Comparison of ENCODE assay signal across 13 cellular contexts in the genomic region with DNA sequence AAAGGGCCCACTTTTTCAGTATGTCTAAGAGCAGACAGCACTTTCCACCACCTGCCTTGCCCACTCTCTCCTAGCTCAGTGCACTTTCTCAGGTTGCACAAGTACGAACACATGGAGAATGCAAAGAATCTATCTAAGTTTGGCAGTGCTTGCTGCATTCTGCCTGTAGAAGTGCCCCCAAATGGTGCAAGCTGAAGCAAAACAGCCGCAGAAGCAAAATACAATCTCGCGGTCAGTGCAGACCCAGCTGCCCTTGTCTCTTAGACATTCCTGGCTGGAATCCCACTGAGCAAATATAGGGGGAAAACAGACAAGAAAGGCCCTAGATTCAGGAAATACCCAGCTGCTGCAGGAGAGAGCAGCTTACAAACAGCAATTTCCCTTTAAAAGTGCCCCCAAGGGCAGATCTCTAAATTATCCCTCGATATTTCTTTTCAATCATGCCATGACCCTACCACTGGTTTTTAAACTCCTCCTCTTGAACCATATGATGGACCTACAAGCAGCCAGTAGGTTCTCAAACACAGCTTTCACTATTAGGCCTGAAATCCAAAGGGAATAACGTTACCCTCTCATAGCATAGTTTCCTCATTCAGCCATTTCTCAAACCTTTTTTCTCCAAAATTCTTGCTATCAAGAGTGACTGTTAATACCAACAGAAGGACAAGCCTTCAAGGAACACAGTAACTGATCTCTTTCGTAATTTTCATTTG.
DNase-seq lines count a peak whose midpoint lies in the region; ATAC-seq and TF ChIP-seq lines count a peak whose summit lies in the region.
"Had no signal": no experiment of that assay in that cellular context is flagged by ENCODE, and none has a peak within 500 bp of the region (broad histone marks: within the 10 kb centered on the region; RNA-seq: fewer than 3 reads in every experiment).

No MANE protein-coding gene starts in this region.

- no peak overlapping the region for H2BK15ac ChIP-seq in IMR-90 (ENCODE audit: low read depth, low read length)

- no peak overlapping the region for H3K56ac ChIP-seq in IMR-90 (ENCODE audit: extremely low read depth, insufficient read depth, low read length)

- peak overlapping the region; percentile 93 for H3K27ac Mint-ChIP-seq in neural progenitor cell
- no peak overlapping the region for H3K27ac Mint-ChIP-seq in activated naive CD8-positive, alpha-beta T cell treated with anti-CD3 and anti-CD28 coated beads, Interleukin-2, amount 50 U/mL, for 24 hours

- dilution Hi-C loops in IMR-90 (cut with HindIII; ENCODE audit: low sequenced_read_pairs, unreplicated experiment): no loop called here

- TF ChIP-seq RAD21 in IMR-90 (IDR thresholded peaks at IDR 0.05; ENCODE audit: low read length): no peak

- peak overlapping the region; percentile 43; the same call in 1 of the 2 replicates for H3K4ac ChIP-seq in IMR-90 (ENCODE audit: low read depth, low read length)

- peaks cover 2% of the 10 kb centered on the region; the same call in 1 of the 2 replicates for H3K4me1 ChIP-seq in IMR-90 (ENCODE audit: control insufficient read depth, insufficient read depth, low read length)
- peaks cover 2% of the 10 kb centered on the region for H3K4me1 ChIP-seq in NT2/D1 (ENCODE audit: insufficient read depth, insufficient read length)
- H3K4me1 ChIP-seq in neural progenitor cell: peaks cover 48% of the 10 kb centered on the region

- no peak overlapping the region for H2BK5ac ChIP-seq in IMR-90 (ENCODE audit: low read depth, low read length, poor library complexity, severe bottlenecking)

- H3K4me3 Mint-ChIP-seq in neural progenitor cell: peak overlapping the region; percentile 50
- H3K4me3 Mint-ChIP-seq in activated naive CD8-positive, alpha-beta T cell treated with anti-CD3 and anti-CD28 coated beads, Interleukin-2, amount 50 U/mL, for 24 hours: no peak overlapping the region

- in situ Hi-C loops in IMR-90 (cut with MboI; ENCODE audit: low sequenced_read_pairs): no loop called here

- peak overlapping the region in 1 of 2 experiments; percentile 47; a peak in 1 of 4 replicates for H4K8ac ChIP-seq in IMR-90 (ENCODE audit: low read depth in 2 of 2, low read length in 2 of 2)

- peaks cover 10% of the 10 kb centered on the region for H3K36me3 Mint-ChIP-seq in neural progenitor cell
- peaks cover 7% of the 10 kb centered on the region for H3K36me3 Mint-ChIP-seq in activated naive CD8-positive, alpha-beta T cell treated with anti-CD3 and anti-CD28 coated beads, Interleukin-2, amount 50 U/mL, for 24 hours (ENCODE audit: low read depth)

- peak; percentile 49 for ATAC-seq in IMR-90 (ENCODE audit: low read depth)
- ATAC-seq in HG02973 (IDR thresholded peaks at IDR 0.05; ENCODE audit: unreplicated experiment): no peak
- no peak for ATAC-seq in GM18907 (IDR thresholded peaks at IDR 0.05; ENCODE audit: unreplicated experiment)
- ATAC-seq in activated naive CD8-positive, alpha-beta T cell treated with anti-CD3 and anti-CD28 coated beads, Interleukin-2, amount 50 U/mL, for 24 hours: no peak

- BruUV-seq in IMR-90 (replicated peaks; lab: Mats Ljungman, UMichigan): no TSS peak

- H4K5ac ChIP-seq in IMR-90 (ENCODE audit: low read depth, low read length): 0 out of 2 replicates have a peak overlapping the region, but pooled peaks have one; percentile 26

- H4K20me1 ChIP-seq in IMR-90 (ENCODE audit: insufficient read depth, low read length): no peaks in the 10 kb centered on the region
- H4K20me1 ChIP-seq in neural progenitor cell (ENCODE audit: low read depth): no peaks in the 10 kb centered on the region

- H3K4me3 ChIP-seq in IMR-90 (ENCODE audit: insufficient read depth, low read depth, low read length) (no peak overlapping the region), NT2/D1 (ENCODE audit: insufficient read length, low read depth) (no peak overlapping the region), neural progenitor cell (no peak overlapping the region)
- H3K4me3 ChIP-seq: SK-N-MC had no signal

- peak overlapping the region; percentile 70; the same call in 1 of the 2 replicates for H3K14ac ChIP-seq in IMR-90 (replicated peaks; ENCODE audit: low read depth, low read length)

- DNase-seq in IMR-90 (peak; percentile 58), NT2/D1 (ENCODE audit: low read depth, low spot score) (peak; percentile 39), glomerular visceral epithelial cell (ENCODE audit: extremely low spot score) (peak; percentile 70), neural progenitor cell (ENCODE audit: low spot score) (peak; percentile 65)
- DNase-seq in NK-92 treated with Interleukin-12 subunit alpha and Interleukin-12 subunit beta, amount 100 ng/mL, for 24 hours (lab: John Stamatoyannopoulos, UW): no peak
- DNase-seq in activated naive CD8-positive, alpha-beta T cell treated with anti-CD3 and anti-CD28 coated beads, Interleukin-2, amount 50 U/mL, for 24 hours: no peak
- DNase-seq: activated CD4-positive, alpha-beta T cell treated with anti-CD3 and anti-CD28 coated beads, Interleukin-2, amount 50 U/mL, for 48 hours; DND-41; GOT3; NCI-H1436 treated with DMSO at 0.1 percent for 48 hours had no signal

- peaks cover 6% of the 10 kb centered on the region for H3K9me3 Mint-ChIP-seq in neural progenitor cell
- H3K9me3 Mint-ChIP-seq in activated naive CD8-positive, alpha-beta T cell treated with anti-CD3 and anti-CD28 coated beads, Interleukin-2, amount 50 U/mL, for 24 hours: peaks cover 5% of the 10 kb centered on the region

- H2AK9ac ChIP-seq in IMR-90 (replicated peaks; ENCODE audit: low read depth, low read length, poor library complexity): no peak overlapping the region

- H3K4me2 ChIP-seq in IMR-90 (ENCODE audit: low read depth, low read length): peak overlapping the region; percentile 84
- peak overlapping the region; percentile 56 for H3K4me2 ChIP-seq in neural progenitor cell

- CTCF ChIA-PET in IMR-90 (lab: Yijun Ruan, JAX): interaction anchor here (1.0 kb wide), 1 partner anchor 8 kb away, joined by 3 read pairs; no protein-coding TSS in a partner anchor

- no peak overlapping the region for H2AK5ac ChIP-seq in IMR-90 (ENCODE audit: low read depth, low read length)

- peaks cover 0 to 3% of the 10 kb centered on the region in 2 experiments; a peak in 1 of 4 replicates for H3K79me1 ChIP-seq in IMR-90 (ENCODE audit: low read depth in 1 of 2, low read length in 2 of 2)

- no peak for TF ChIP-seq CTCF in IMR-90 (conservative IDR thresholded peaks at IDR 0.05; ENCODE audit: low read depth, low read length)
- no peak for TF ChIP-seq CTCF in neural progenitor cell (IDR thresholded peaks at IDR 0.05)

- no peak overlapping the region for H3K9ac ChIP-seq in IMR-90 (ENCODE audit: low read depth, low read length)
- H3K9ac ChIP-seq in NT2/D1 (ENCODE audit: insufficient read length, low read depth): no peak overlapping the region
- H3K9ac ChIP-seq in neural progenitor cell: no peak overlapping the region

- POLR2A ChIA-PET in IMR-90 (lab: Charles Lee; ENCODE audit: unreplicated experiment): no interaction called here

- no peak overlapping the region for H3K23ac ChIP-seq in IMR-90 (ENCODE audit: low read depth, low read length)

- H3K18ac ChIP-seq in IMR-90 (ENCODE audit: low read depth, low read length): peak overlapping the region; percentile 17

- peak overlapping the region; percentile 26; the same call in 1 of the 2 replicates for H3K27ac ChIP-seq in IMR-90 (ENCODE audit: insufficient read depth, low read length)
- peak overlapping the region; percentile 53 for H3K27ac ChIP-seq in neural progenitor cell
- H3K27ac ChIP-seq: SK-N-MC had no signal

- peaks cover 12% of the 10 kb centered on the region for H3F3A ChIP-seq in neural progenitor cell (ENCODE audit: low read depth)

- peak overlapping the region; percentile 58 for H2AFZ ChIP-seq in IMR-90 (replicated peaks; ENCODE audit: low read length, poor library complexity)
- peak overlapping the region; percentile 28 for H2AFZ ChIP-seq in neural progenitor cell (replicated peaks)

- peak overlapping the region; percentile 53 for H2BK120ac ChIP-seq in IMR-90 (ENCODE audit: low read depth, low read length)

- TF ChIP-seq POLR2A in IMR-90 (IDR thresholded peaks at IDR 0.05; ENCODE audit: low read depth, low read length): no peak

- H3K9me3 ChIP-seq in IMR-90 (ENCODE audit: control insufficient read depth, insufficient read depth, low read length) (no peaks in the 10 kb centered on the region), NT2/D1 (ENCODE audit: insufficient read depth, low read length) (peaks cover 14% of the 10 kb centered on the region; the same call in 1 of the 2 replicates), neural progenitor cell (ENCODE audit: low read depth) (peaks cover 5% of the 10 kb centered on the region)

- no peaks in the 10 kb centered on the region for H3K27me3 ChIP-seq in IMR-90 (ENCODE audit: control insufficient read depth, insufficient read depth, low read length)
- H3K27me3 ChIP-seq in NT2/D1 (ENCODE audit: insufficient read depth, insufficient read length): no peaks in the 10 kb centered on the region
- H3K27me3 ChIP-seq in neural progenitor cell: no peaks in the 10 kb centered on the region

- H4K91ac ChIP-seq in IMR-90 (ENCODE audit: insufficient read depth, low read depth, low read length): no peak overlapping the region

- H3K9me1 ChIP-seq in IMR-90 (ENCODE audit: insufficient read depth, low read length): peaks cover 3% of the 10 kb centered on the region; the same call in 1 of the 2 replicates

- no peak overlapping the region for H2BK20ac ChIP-seq in IMR-90 (ENCODE audit: low read depth, low read length)

- H3K4me1 Mint-ChIP-seq in neural progenitor cell: peaks cover 58% of the 10 kb centered on the region
- H3K4me1 Mint-ChIP-seq in activated naive CD8-positive, alpha-beta T cell treated with anti-CD3 and anti-CD28 coated beads, Interleukin-2, amount 50 U/mL, for 24 hours: peaks cover 13% of the 10 kb centered on the region

- intact Hi-C loops in IMR-90 (cut with micrococcal nuclease): no loop called here

- H3K27me3 Mint-ChIP-seq in neural progenitor cell (ENCODE audit: insufficient read depth, low read depth): no peaks in the 10 kb centered on the region
- no peaks in the 10 kb centered on the region for H3K27me3 Mint-ChIP-seq in activated naive CD8-positive, alpha-beta T cell treated with anti-CD3 and anti-CD28 coated beads, Interleukin-2, amount 50 U/mL, for 24 hours

- WGBS in IMR-90 (ENCODE audit: extremely low coverage in 2 of 2, insufficient read length in 1 of 2), 2 experiments: 43% methylated on average over 3 of the region's 7 CpGs; no CpG with 5 or more reads in 1 of the 2 experiments

- H3K36me3 ChIP-seq in IMR-90 (ENCODE audit: control insufficient read depth, insufficient read depth, low read length) (no peaks in the 10 kb centered on the region), NT2/D1 (ENCODE audit: insufficient read depth, insufficient read length, low read length) (no peaks in the 10 kb centered on the region), neural progenitor cell (no peaks in the 10 kb centered on the region)

- H3K79me2 ChIP-seq in neural progenitor cell (ENCODE audit: low read depth): no peaks in the 10 kb centered on the region

TF ChIP-seq in IMR-90, 13 proteins besides CTCF, POLR2A, EP300 and RAD21 (continues in another document):
- TF ChIP-seq MAFK (IDR thresholded peaks at IDR 0.05; ENCODE audit: low read depth, low read length): no peak

Comparison
In these comparisons a context has a peak if more than half of its experiments do, and no peak if none do; other contexts are left out.
1. DNase-seq: peak in IMR-90 (single experiment), NT2/D1 (single experiment), glomerular visceral epithelial cell (single experiment) and neural progenitor cell (single experiment); none in NK-92 treated with Interleukin-12 subunit alpha and Interleukin-12 subunit beta, amount 100 ng/mL, for 24 hours (single experiment) and activated naive CD8-positive, alpha-beta T cell treated with anti-CD3 and anti-CD28 coated beads, Interleukin-2, amount 50 U/mL, for 24 hours (single experiment).